In genomic region chr11:65887723-65888162, GRCh38 we compare ENCODE assay signal across 8 cellular contexts. TPM values are rescaled to one million over a fixed set of nuclear protein-coding genes. Genes with fewer than 3 reads are reported as not detected.
A peak's percentile ranks its signal among the peaks of the same experiment; 100 is the strongest.
DNase-seq lines count a peak whose midpoint lies in the region; ATAC-seq and TF ChIP-seq lines count a peak whose summit lies in the region.

No MANE protein-coding gene starts in this region.

- no peaks in the 10 kb centered on the region for H3K9me3 ChIP-seq in cardiac muscle cell (ENCODE audit: low read depth)

- peaks cover 14% of the 10 kb centered on the region for H3K36me3 ChIP-seq in cardiac muscle cell

- peak overlapping the region; percentile 86 for H3K27ac ChIP-seq in cardiac muscle cell
- peak overlapping the region; percentile 94 for H3K27ac ChIP-seq in VCaP

- ATAC-seq in HG02981 (IDR thresholded peaks at IDR 0.05; ENCODE audit: unreplicated experiment) (no peak), left lobe of liver (no peak)

- intact Hi-C loops in cardiac septum (cut with DNase I): loop anchor here (1.0 to 2.0 kb wide), 4 partner anchors 15 to 73 kb away; partner anchors contain the start of genes C11orf68, DRAP1, EFEMP2 and MUS81

- no peaks in the 10 kb centered on the region for H3K27me3 ChIP-seq in cardiac muscle cell

- DNase-seq in cardiac muscle cell (ENCODE audit: low read depth in 1 of 2, low spot score in 1 of 2) (no peak), cardiac septum (ENCODE audit: low spot score) (no peak), fibroblast of villous mesenchyme (ENCODE audit: low read depth) (no peak), skeletal muscle cell (ENCODE audit: low read depth) (no peak), NCI-H1694 treated with DMSO at 0.1 percent for 48 hours (lab: John Stamatoyannopoulos, UW) (no peak), left lobe of liver (ENCODE audit: low spot score) (no peak)

- peaks cover 19% of the 10 kb centered on the region for H3K4me1 ChIP-seq in cardiac muscle cell (ENCODE audit: low read depth)

- H3K4me3 ChIP-seq in cardiac muscle cell (peak overlapping the region; percentile 53), fibroblast of villous mesenchyme (ENCODE audit: low read depth, low read length) (peak overlapping the region; percentile 73), skeletal muscle cell (ENCODE audit: low read depth, low read length) (peak overlapping the region; percentile 83)

- TF ChIP-seq CTCF in cardiac muscle cell (IDR thresholded peaks at IDR 0.05; ENCODE audit: low read depth, low read length): no peak
- no peak for TF ChIP-seq CTCF in VCaP (conservative IDR thresholded peaks at IDR 0.05)
- no peak for TF ChIP-seq CTCF in fibroblast of villous mesenchyme (IDR thresholded peaks at IDR 0.05; ENCODE audit: insufficient read depth, low read depth, low read length)

RNA-seq across cellular contexts. Expression of gene FIBP, which starts 0.5 kb away (rescaled TPM):
- total RNA-seq in cardiac muscle cell: 140 and 220 TPM in 2 replicates
- 143 and 199 TPM in 2 replicates for polyA plus RNA-seq in cardiac muscle cell
- total RNA-seq in cardiac septum: 62.6 TPM
- 144 and 158 TPM in 2 replicates for total RNA-seq in fibroblast of villous mesenchyme
- 20.3 TPM for total RNA-seq in left lobe of liver

RNA-seq across cellular contexts. Expression of gene CCDC85B, which starts 2.7 kb away (rescaled TPM):
- total RNA-seq in cardiac muscle cell (67.3 and 80.2 TPM in 2 replicates), cardiac septum (66.2 TPM), fibroblast of villous mesenchyme (37.1 and 49.0 TPM in 2 replicates), left lobe of liver (7.9 TPM)
- polyA plus RNA-seq in cardiac muscle cell: 83.4 and 96.5 TPM in 2 replicates

RNA-seq across cellular contexts. Expression of gene CTSW, which starts 8.1 kb away (rescaled TPM):
- total RNA-seq in cardiac muscle cell (not detected in 2 replicates), cardiac septum (0.83 TPM), fibroblast of villous mesenchyme (0.43 TPM in 1 of 2 replicates, not detected in the other), left lobe of liver (0.63 TPM)
- polyA plus RNA-seq in cardiac muscle cell: 0.60 TPM in 1 of 2 replicates, not detected in the other

RNA-seq across cellular contexts. Expression of gene FOSL1, which starts 12.4 kb away (rescaled TPM):
- total RNA-seq in cardiac muscle cell (0.21 TPM in 1 of 2 replicates, not detected in the other), cardiac septum (2.0 TPM), fibroblast of villous mesenchyme (18.0 and 41.0 TPM in 2 replicates), left lobe of liver (0.53 TPM)
- 0.60 TPM in 1 of 2 replicates, not detected in the other for polyA plus RNA-seq in cardiac muscle cell

RNA-seq across cellular contexts. Expression of gene EFEMP2, which starts 15.1 kb away (rescaled TPM):
- 138 and 161 TPM in 2 replicates for total RNA-seq in cardiac muscle cell
- 216 and 267 TPM in 2 replicates for polyA plus RNA-seq in cardiac muscle cell
- total RNA-seq in cardiac septum: 118 TPM
- 77.7 and 79.6 TPM in 2 replicates for total RNA-seq in fibroblast of villous mesenchyme
- total RNA-seq in left lobe of liver: 6.0 TPM
